In the genomic region with DNA sequence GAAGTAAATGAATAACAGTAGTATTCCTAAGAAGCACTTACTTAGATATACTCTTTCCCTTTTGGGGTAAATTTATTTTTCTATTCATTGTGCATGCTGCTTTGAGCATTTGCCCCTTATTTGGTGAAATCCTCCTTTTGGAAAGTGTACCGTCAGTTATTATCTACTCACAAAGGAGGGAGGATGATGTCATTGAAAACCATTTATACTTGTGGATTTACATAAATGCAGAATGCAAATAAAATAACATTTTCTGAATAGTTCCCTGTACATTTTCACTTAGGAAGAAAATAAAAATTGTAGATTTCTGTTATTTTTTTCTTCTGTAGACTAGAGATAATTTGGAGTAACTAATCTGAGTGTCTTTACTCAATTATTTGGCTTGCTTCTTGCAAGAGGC, we compare ENCODE assay signal across 29 cellular contexts.
"Had no signal": no experiment of that assay in that cellular context is flagged by ENCODE, and none has a peak within 500 bp of the region (broad histone marks: within the 10 kb centered on the region; RNA-seq: fewer than 3 reads in every experiment).

No MANE protein-coding gene starts in this region.

- H3K36me3 Mint-ChIP-seq: immature natural killer cell; naive B cell; natural killer cell; stimulated activated effector memory CD8-positive, alpha-beta T cell treated with anti-CD3 and anti-CD28 coated beads, Interleukin-12 subunit alpha, Interleukin-12 subunit beta, amount 100 ng/mL, for 72 hours had no signal

- ATAC-seq: left colon; left lung; lower lobe of right lung; natural killer cell; pancreas; right cardiac atrium; stimulated activated effector memory CD8-positive, alpha-beta T cell treated with anti-CD3 and anti-CD28 coated beads, Interleukin-12 subunit alpha, Interleukin-12 subunit beta, amount 100 ng/mL, for 72 hours; upper lobe of right lung had no signal

- DNase-seq: hippocampal formation; immature natural killer cell; kidney; left colon; left lung; lower lobe of right lung; mammary epithelial cell; mesenchymal stem cell; naive B cell; natural killer cell; nephron progenitor cell; nucleus accumbens; pancreas; posterior cingulate gyrus; retina; right cardiac atrium; sigmoid colon; small intestine; spleen; stimulated activated CD4-positive, alpha-beta T cell treated with anti-CD3 and anti-CD28 coated beads, Interleukin-4, amount 100 ng/mL, for 24 hours; stimulated activated naive CD4-positive, alpha-beta T cell; tibial artery; trophoblast cell; upper lobe of right lung had no signal

- H3K9me3 Mint-ChIP-seq: naive B cell; natural killer cell; nephron progenitor cell; stimulated activated effector memory CD8-positive, alpha-beta T cell treated with anti-CD3 and anti-CD28 coated beads, Interleukin-12 subunit alpha, Interleukin-12 subunit beta, amount 100 ng/mL, for 72 hours; stimulated activated naive CD8-positive, alpha-beta T cell treated with anti-CD3 and anti-CD28 coated beads, Interleukin-15, Interleukin-2, amounts not matched to agents 100 ng/mL and 50 ng/mL, for 24 hours had no signal

- H3K4me1 ChIP-seq: left lung, lower lobe of right lung, pancreas, prostate gland, sigmoid colon, spleen, suprapubic skin, tibial artery, upper lobe of right lung had no signal

- H3K9me3 ChIP-seq: left lung, lower lobe of right lung, pancreas, prostate gland, sigmoid colon, spleen, suprapubic skin, thoracic aorta, tibial artery, upper lobe of right lung had no signal

- H3K4me3 ChIP-seq: left lung, lower lobe of right lung, pancreas, prostate gland, sigmoid colon, spleen, suprapubic skin, thoracic aorta, tibial artery, upper lobe of right lung had no signal

- H3K27ac Mint-ChIP-seq: immature natural killer cell; naive B cell; natural killer cell; nephron progenitor cell; stimulated activated effector memory CD8-positive, alpha-beta T cell treated with anti-CD3 and anti-CD28 coated beads, Interleukin-12 subunit alpha, Interleukin-12 subunit beta, amount 100 ng/mL, for 72 hours; stimulated activated naive CD8-positive, alpha-beta T cell treated with anti-CD3 and anti-CD28 coated beads, Interleukin-15, Interleukin-2, amounts not matched to agents 100 ng/mL and 50 ng/mL, for 24 hours had no signal

- H3K36me3 ChIP-seq: left lung, lower lobe of right lung, pancreas, prostate gland, sigmoid colon, spleen, suprapubic skin, thoracic aorta, tibial artery, upper lobe of right lung had no signal

- H3K27ac ChIP-seq: left lung, lower lobe of right lung, pancreas, prostate gland, sigmoid colon, spleen, suprapubic skin, thoracic aorta, tibial artery, upper lobe of right lung had no signal

- H3K4me3 Mint-ChIP-seq: immature natural killer cell; naive B cell; natural killer cell; nephron progenitor cell; stimulated activated effector memory CD8-positive, alpha-beta T cell treated with anti-CD3 and anti-CD28 coated beads, Interleukin-12 subunit alpha, Interleukin-12 subunit beta, amount 100 ng/mL, for 72 hours; stimulated activated naive CD8-positive, alpha-beta T cell treated with anti-CD3 and anti-CD28 coated beads, Interleukin-15, Interleukin-2, amounts not matched to agents 100 ng/mL and 50 ng/mL, for 24 hours had no signal

- H3K4me1 Mint-ChIP-seq: immature natural killer cell; naive B cell; natural killer cell; nephron progenitor cell; stimulated activated effector memory CD8-positive, alpha-beta T cell treated with anti-CD3 and anti-CD28 coated beads, Interleukin-12 subunit alpha, Interleukin-12 subunit beta, amount 100 ng/mL, for 72 hours had no signal
